In the genomic region with DNA sequence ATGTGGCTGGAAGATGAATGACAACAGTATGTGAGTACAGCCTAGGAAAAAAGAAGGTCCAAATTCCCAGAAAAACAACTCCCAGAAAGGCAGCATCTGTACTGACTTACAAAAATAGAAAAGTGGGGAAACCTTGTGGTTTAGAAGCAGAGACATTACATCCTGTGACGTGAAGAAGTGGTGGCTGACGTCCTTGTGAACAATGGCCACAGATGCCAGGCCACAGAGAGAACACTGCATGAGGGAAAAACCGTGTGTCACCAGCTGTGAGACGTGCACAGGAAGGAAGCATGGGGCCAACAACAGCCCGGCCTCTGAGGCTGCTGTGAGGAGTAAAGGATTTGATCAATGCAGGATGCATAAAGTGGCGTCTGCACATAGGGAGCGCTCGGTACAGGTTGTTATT, we compare ENCODE assay signal across 8 cellular contexts.
DNase-seq lines count a peak whose midpoint lies in the region; ATAC-seq and TF ChIP-seq lines count a peak whose summit lies in the region.

No MANE protein-coding gene starts in this region.

- DNase-seq in DND-41: peak; percentile 74
- peak; percentile 10 to 44 (median 21) for DNase-seq in activated CD8-positive, alpha-beta memory T cell treated with anti-CD3 and anti-CD28 coated beads for 48 hours (ENCODE audit: low read depth in 2 of 3, low spot score in 2 of 3)
- peak; percentile 36 for DNase-seq in iris pigment epithelial cell (ENCODE audit: low read depth)
- no peak for DNase-seq in DMS 273 (lab: John Stamatoyannopoulos, UW; ENCODE audit: unreplicated experiment)
- DNase-seq in NCI-H510A treated with DMSO at 0.1 percent for 48 hours (lab: John Stamatoyannopoulos, UW): no peak
- no peak for DNase-seq in LoVo (ENCODE audit: low spot score)

- H3K9ac ChIP-seq in DND-41 (ENCODE audit: low read depth, low read length): no peak overlapping the region

- H3K9me3 ChIP-seq in DND-41 (ENCODE audit: insufficient read depth, low read length, severe bottlenecking): no peaks in the 10 kb centered on the region

- no peaks in the 10 kb centered on the region for H4K20me1 ChIP-seq in DND-41 (ENCODE audit: insufficient read depth, low read length)

- no peak overlapping the region for H3K4me2 ChIP-seq in DND-41 (ENCODE audit: insufficient read depth, low read length)

- no peaks in the 10 kb centered on the region for H3K79me2 ChIP-seq in DND-41 (ENCODE audit: insufficient read depth, low read length)

- no peak for TF ChIP-seq CTCF in DND-41 (IDR thresholded peaks at IDR 0.05; ENCODE audit: borderline replicate concordance, extremely low read depth, low read length, poor library complexity, severe bottlenecking)

- H3K4me1 ChIP-seq in DND-41 (ENCODE audit: insufficient read depth, low read length): 0 out of 2 replicates have a peak, but pooled peaks cover 4% of the 10 kb centered on the region

- H2AFZ ChIP-seq in DND-41 (ENCODE audit: low read depth, low read length): no peak overlapping the region

- H3K4me3 ChIP-seq in DND-41 (ENCODE audit: low read depth in 1 of 2, low read length in 2 of 2): no peak overlapping the region

- no peaks in the 10 kb centered on the region for H3K27me3 ChIP-seq in DND-41 (ENCODE audit: insufficient read depth, low read length, poor library complexity)

- ATAC-seq in DND-41 (ENCODE audit: insufficient read depth, low read depth): peak; percentile 97
- peak; percentile 70 for ATAC-seq in HG03432 (IDR thresholded peaks at IDR 0.05; ENCODE audit: unreplicated experiment)
- ATAC-seq in HG03039 (IDR thresholded peaks at IDR 0.05; ENCODE audit: unreplicated experiment): no peak

- no peak overlapping the region for H3K27ac ChIP-seq in DND-41 (ENCODE audit: low read length)

- no peaks in the 10 kb centered on the region for H3K36me3 ChIP-seq in DND-41 (ENCODE audit: insufficient read depth, low read length)

Comparison
In these comparisons a context has a peak if more than half of its experiments do, and no peak if none do; other contexts are left out.
1. DNase-seq: peak in DND-41 (single experiment), activated CD8-positive, alpha-beta memory T cell treated with anti-CD3 and anti-CD28 coated beads for 48 hours (3 of 3) and iris pigment epithelial cell (single experiment); none in DMS 273 (single experiment), NCI-H510A treated with DMSO at 0.1 percent for 48 hours (single experiment) and LoVo (single experiment).